8 cellular contexts compared by ENCODE assay signal in the genomic region with DNA sequence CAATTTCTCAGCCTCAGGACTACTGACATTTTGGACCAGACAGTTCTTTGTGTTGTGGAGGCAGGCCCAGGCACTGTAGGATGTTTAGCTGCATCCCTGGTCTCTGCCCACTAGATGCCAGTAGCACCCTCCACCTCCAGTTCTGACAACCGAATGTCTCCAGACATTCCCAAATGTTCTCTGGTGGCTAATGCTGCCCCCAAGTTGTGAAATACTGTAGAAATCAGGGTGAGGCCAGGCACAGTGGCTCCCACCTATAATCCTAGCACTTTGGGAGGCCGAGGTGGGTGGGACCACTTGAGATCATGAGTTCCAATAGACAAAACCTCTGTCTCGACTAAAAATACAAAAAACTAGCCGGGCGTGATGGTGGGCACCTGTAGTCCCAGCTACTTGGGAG. TPM values are rescaled to one million over a fixed set of nuclear protein-coding genes. Genes with fewer than 3 reads are reported as not detected.
DNase-seq lines count a peak whose midpoint lies in the region; ATAC-seq, FAIRE-seq and TF ChIP-seq lines count a peak whose summit lies in the region.

No MANE protein-coding gene starts in this region.

- TF ChIP-seq POLR2A in endothelial cell of umbilical vein (IDR thresholded peaks at IDR 0.05; ENCODE audit: low read depth, low read length) (no peak), vagina (IDR thresholded peaks at IDR 0.05) (no peak)

- H3K4me1 ChIP-seq in endothelial cell of umbilical vein (ENCODE audit: control insufficient read depth, extremely low read depth, insufficient read depth, low read length) (peaks cover 15% of the 10 kb centered on the region), vagina (peaks cover 54% of the 10 kb centered on the region)

- H3K36me3 ChIP-seq in endothelial cell of umbilical vein (ENCODE audit: control insufficient read depth in 2 of 2, extremely low read depth in 1 of 2, insufficient read depth in 2 of 2, low read length in 2 of 2) = peaks cover 33 to 49% of the 10 kb centered on the region in 2 experiments
- peaks cover 0 to 76% of the 10 kb centered on the region in 2 donors for H3K36me3 ChIP-seq in vagina

- H3K9me3 ChIP-seq in endothelial cell of umbilical vein (replicated peaks; ENCODE audit: control insufficient read depth, insufficient read depth, low read length) (no peaks in the 10 kb centered on the region), vagina (no peaks in the 10 kb centered on the region)

- H4K20me1 ChIP-seq in endothelial cell of umbilical vein (replicated peaks; ENCODE audit: control insufficient read depth, extremely low read depth, insufficient read depth, low read length) = peaks cover 9% of the 10 kb centered on the region

- H3K9me3 Mint-ChIP-seq in naive B cell = no peaks in the 10 kb centered on the region

- no peak for FAIRE-seq in endothelial cell of umbilical vein (lab: Jason Lieb, UNC)

- H2AFZ ChIP-seq in endothelial cell of umbilical vein (ENCODE audit: low read depth, low read length) = no peak overlapping the region

- peak overlapping the region in 2 of 8 donors; percentile 17 to 56 for H3K4me3 Mint-ChIP-seq in naive B cell

- H3K4me1 Mint-ChIP-seq in naive B cell = peaks cover 55 to 69% (median 60%) of the 10 kb centered on the region in 3 donors

- peaks cover 73% of the 10 kb centered on the region for H3K79me2 ChIP-seq in endothelial cell of umbilical vein (ENCODE audit: control insufficient read depth, insufficient read depth, low read length)

- CTCF ChIA-PET in endothelial cell of umbilical vein (lab: Charles Lee) = interaction anchor here (0.9 to 2.0 kb wide), 8 partner anchors 9 to 70 kb away, joined by 3 to 17 read pairs (median 4); partner anchors contain the start of gene ZNF487

- no TSS peak for BruUV-seq in endothelial cell of umbilical vein (replicated peaks; lab: Mats Ljungman, UMichigan)

- H3K27ac ChIP-seq in endothelial cell of umbilical vein (ENCODE audit: insufficient read depth, low read depth, low read length) (no peak overlapping the region), vagina (no peak overlapping the region)

- peak; percentile 62 to 69 for ATAC-seq in naive B cell (ENCODE audit: low read depth in 2 of 2)

- H3K27me3 Mint-ChIP-seq in naive B cell = no peaks in the 10 kb centered on the region

- no peaks in the 10 kb centered on the region for H3K9me1 ChIP-seq in endothelial cell of umbilical vein (replicated peaks; ENCODE audit: control insufficient read depth, extremely low read depth, insufficient read depth, low read length)

- no peak overlapping the region for H3K9ac ChIP-seq in endothelial cell of umbilical vein (replicated peaks; ENCODE audit: extremely low read depth, insufficient read depth, low read length)

- H3K27me3 ChIP-seq in endothelial cell of umbilical vein (ENCODE audit: control insufficient read depth in 2 of 2, insufficient read depth in 2 of 2, low read length in 2 of 2) (no peaks in the 10 kb centered on the region), vagina (no peaks in the 10 kb centered on the region)

- intact Hi-C loops in endothelial cell of umbilical vein (cut with micrococcal nuclease) (loop anchor here (1.0 kb wide), 1 partner anchor 72 kb away; no protein-coding TSS in a partner anchor), vagina (cut with DNase I) (no loop called here)

- dilution Hi-C loops in endothelial cell of umbilical vein (cut with MboI; ENCODE audit: extremely low pct_ligation_motif_present, low sequenced_read_pairs) = no loop called here

- peaks cover 34 to 46% of the 10 kb centered on the region in 2 donors for H3K36me3 Mint-ChIP-seq in naive B cell

- POLR2A ChIA-PET in endothelial cell of umbilical vein (lab: Charles Lee) = no interaction called here

- no peak overlapping the region for H3K4me2 ChIP-seq in endothelial cell of umbilical vein (ENCODE audit: insufficient read depth, low read length)

- DNase-seq in SK-MEL-5 (ENCODE audit: low read depth, low spot score) (peak; percentile 72), endothelial cell of umbilical vein (ENCODE audit: low read depth, low spot score) (peak; percentile 30), naive B cell (no peak), NCI-H2029 (lab: John Stamatoyannopoulos, UW) (no peak), H4 (ENCODE audit: low spot score) (no peak), vagina (ENCODE audit: extremely low spot score in 2 of 2) (no peak)
- no peak for DNase-seq in stimulated activated CD4-positive, alpha-beta T cell treated with anti-CD3 and anti-CD28 coated beads, Interleukin-15, amount 100 ng/mL, for 24 hours

- H3K27ac Mint-ChIP-seq in naive B cell = peak overlapping the region in 4 of 6 donors; percentile 34 to 92 (median 76)

- H3K4me3 ChIP-seq in endothelial cell of umbilical vein (replicated peaks in 1 of 3; ENCODE audit: insufficient read depth in 1 of 3, low read depth in 1 of 3, low read length in 3 of 3) (no peak overlapping the region), vagina (no peak overlapping the region)

- in situ Hi-C loops in SK-MEL-5 (cut with HindIII; ENCODE audit: low pct_unique_long_range_greater_than_20kb, low sequenced_read_pairs) = no loop called here

- TF ChIP-seq CTCF in GM12873 (IDR thresholded peaks at IDR 0.05; ENCODE audit: insufficient read depth, low read depth, low read length, missing control alignments) (peak; percentile 58), endothelial cell of umbilical vein (IDR thresholded peaks at IDR 0.05; ENCODE audit: extremely low read depth in 1 of 2, insufficient read depth in 1 of 2, low read depth in 1 of 2, low read length in 2 of 2) (peak; percentile 51 to 67), vagina (IDR thresholded peaks at IDR 0.05) (peak in 1 of 3 experiments; percentile 16)

TF ChIP-seq in endothelial cell of umbilical vein, 7 proteins besides CTCF, POLR2A, EP300 and RAD21 (continues in another document):
- TF ChIP-seq GATA2 (IDR thresholded peaks at IDR 0.05; ENCODE audit: insufficient read depth, insufficient read length, low read depth, low read length) (no peak), MYC (IDR thresholded peaks at IDR 0.05; ENCODE audit: low read depth, low read length) (no peak), MAX (IDR thresholded peaks at IDR 0.05; ENCODE audit: insufficient read depth, insufficient read length) (no peak), JUN (IDR thresholded peaks at IDR 0.05; ENCODE audit: borderline replicate concordance, insufficient read depth, insufficient read length, low read depth) (no peak), FOS (IDR thresholded peaks at IDR 0.05; ENCODE audit: borderline replicate concordance, insufficient read depth, low read length) (no peak), POLR2AphosphoS5 (IDR thresholded peaks at IDR 0.05; ENCODE audit: insufficient read depth, low read depth, low read length) (no peak)

RNA-seq across cellular contexts. Expression of gene HNRNPF, which starts 18.2 kb away (rescaled TPM):
- 265 and 297 TPM in 2 replicates for total RNA-seq in SK-MEL-5 (2014; rRNA removed; shearing (Covaris generic))
- polyA plus RNA-seq in SK-MEL-5 (2015; cell fraction: cytosol; rRNA removed) = 220 and 276 TPM in 2 replicates
- polyA plus RNA-seq in SK-MEL-5 (2015; cell fraction: nucleus; rRNA removed) = 158 and 177 TPM in 2 replicates
- total RNA-seq in endothelial cell of umbilical vein = 215 and 230 TPM in 2 replicates
- polyA plus RNA-seq in endothelial cell of umbilical vein = 126 and 144 TPM in 2 replicates
- polyA plus RNA-seq in endothelial cell of umbilical vein (2011; cell fraction: cytosol; rRNA removed) = 163 and 177 TPM in 2 replicates
- polyA plus RNA-seq in endothelial cell of umbilical vein (2011; cell fraction: nucleus; rRNA removed) = 125 and 146 TPM in 2 replicates
- 152 and 181 TPM in 2 replicates for polyA plus RNA-seq in endothelial cell of umbilical vein (2012)
- polyA minus RNA-seq in endothelial cell of umbilical vein = 192 and 223 TPM in 2 replicates
- 119 TPM for polyA minus RNA-seq in endothelial cell of umbilical vein (2011; cell fraction: cytosol; rRNA and poly(A)+ RNA removed)
- 38.1 and 40.2 TPM in 2 replicates for polyA minus RNA-seq in endothelial cell of umbilical vein (2011; cell fraction: nucleus; rRNA and poly(A)+ RNA removed)
- polyA plus RNA-seq in naive B cell (ENCODE audit: low read depth in 6 of 6) = 100 to 1,000 TPM; 166 to 228 (median 215) TPM
- total RNA-seq in H4 (2014; rRNA removed; shearing (Covaris generic)) = 238 and 256 TPM in 2 replicates
- total RNA-seq in vagina = 150 TPM

RNA-seq across cellular contexts. Expression of gene FXYD4, which starts 19.4 kb away (rescaled TPM):
- not detected in 2 replicates for total RNA-seq in SK-MEL-5 (2014; rRNA removed; shearing (Covaris generic))
- not detected in 2 replicates for polyA plus RNA-seq in SK-MEL-5 (2015; cell fraction: cytosol; rRNA removed)
- not detected in 2 replicates for polyA plus RNA-seq in SK-MEL-5 (2015; cell fraction: nucleus; rRNA removed)
- not detected in 2 replicates for total RNA-seq in endothelial cell of umbilical vein
- polyA plus RNA-seq in endothelial cell of umbilical vein = not detected in 2 replicates
- polyA plus RNA-seq in endothelial cell of umbilical vein (2011; cell fraction: cytosol; rRNA removed) = not detected in 2 replicates
- polyA plus RNA-seq in endothelial cell of umbilical vein (2011; cell fraction: nucleus; rRNA removed) = not detected in 2 replicates
- not detected in 2 replicates for polyA plus RNA-seq in endothelial cell of umbilical vein (2012)
- polyA minus RNA-seq in endothelial cell of umbilical vein = not detected in 2 replicates
- not detected for polyA minus RNA-seq in endothelial cell of umbilical vein (2011; cell fraction: cytosol; rRNA and poly(A)+ RNA removed)
- polyA minus RNA-seq in endothelial cell of umbilical vein (2011; cell fraction: nucleus; rRNA and poly(A)+ RNA removed) = not detected in 2 replicates
- not detected for polyA plus RNA-seq in naive B cell (ENCODE audit: low read depth in 6 of 6)
- total RNA-seq in H4 (2014; rRNA removed; shearing (Covaris generic)) = not detected in 2 replicates
- total RNA-seq in vagina = not detected

RNA-seq across cellular contexts. Expression of gene ZNF487, which starts 46.1 kb away (rescaled TPM):
- total RNA-seq in SK-MEL-5 (2014; rRNA removed; shearing (Covaris generic)) = 1.7 and 2.9 TPM in 2 replicates
- 0.09 and 0.38 TPM in 2 replicates for polyA plus RNA-seq in SK-MEL-5 (2015; cell fraction: cytosol; rRNA removed)
- 0.64 and 6.1 TPM in 2 replicates for polyA plus RNA-seq in SK-MEL-5 (2015; cell fraction: nucleus; rRNA removed)
- 2.6 and 3.0 TPM in 2 replicates for total RNA-seq in endothelial cell of umbilical vein
- polyA plus RNA-seq in endothelial cell of umbilical vein = 2.1 and 24.0 TPM in 2 replicates
- 2.7 and 2.9 TPM in 2 replicates for polyA plus RNA-seq in endothelial cell of umbilical vein (2011; cell fraction: cytosol; rRNA removed)
- polyA plus RNA-seq in endothelial cell of umbilical vein (2011; cell fraction: nucleus; rRNA removed) = 2.3 and 3.4 TPM in 2 replicates
- 2.3 and 3.3 TPM in 2 replicates for polyA plus RNA-seq in endothelial cell of umbilical vein (2012)
- polyA minus RNA-seq in endothelial cell of umbilical vein = 1.0 and 2.4 TPM in 2 replicates
- 2.6 TPM for polyA minus RNA-seq in endothelial cell of umbilical vein (2011; cell fraction: cytosol; rRNA and poly(A)+ RNA removed)
- polyA minus RNA-seq in endothelial cell of umbilical vein (2011; cell fraction: nucleus; rRNA and poly(A)+ RNA removed) = 2.5 and 3.3 TPM in 2 replicates
- 10 to 100 TPM in 2 of 6 donors, 1 to 10 TPM in 4; 5.6 to 18.3 (median 9.2) TPM for polyA plus RNA-seq in naive B cell (ENCODE audit: low read depth in 6 of 6)
- total RNA-seq in H4 (2014; rRNA removed; shearing (Covaris generic)) = 0.66 and 1.4 TPM in 2 replicates
- 4.2 TPM for total RNA-seq in vagina

Comparison
In these comparisons a context has a peak if more than half of its experiments do, and no peak if none do; other contexts are left out.
1. DNase-seq: peak in SK-MEL-5 (single experiment) and endothelial cell of umbilical vein (single experiment); none in naive B cell (single experiment), NCI-H2029 (single experiment), H4 (single experiment), vagina (0 of 2) and stimulated activated CD4-positive, alpha-beta T cell treated with anti-CD3 and anti-CD28 coated beads, Interleukin-15, amount 100 ng/mL, for 24 hours (single experiment).